22 cellular contexts compared by ENCODE assay signal in genomic region chr17:80445152-80446110, GRCh38. TPM values are rescaled to one million over a fixed set of nuclear protein-coding genes. Genes with fewer than 3 reads are reported as not detected.
DNase-seq lines count a peak whose midpoint lies in the region; ATAC-seq and TF ChIP-seq lines count a peak whose summit lies in the region.
"Had no signal": no experiment of that assay in that cellular context is flagged by ENCODE, and none has a peak within 500 bp of the region (broad histone marks: within the 10 kb centered on the region; RNA-seq: fewer than 3 reads in every experiment).

No MANE protein-coding gene starts in this region.

- H3K9me3 Mint-ChIP-seq in stimulated activated naive CD8-positive, alpha-beta T cell treated with anti-CD3 and anti-CD28 coated beads, Interleukin-15, amount 100 ng/mL, for 72 hours: no peaks in the 10 kb centered on the region
- H3K9me3 Mint-ChIP-seq: naive B cell, T-cell had no signal

- H3K27me3 Mint-ChIP-seq in stimulated activated naive CD8-positive, alpha-beta T cell treated with anti-CD3 and anti-CD28 coated beads, Interleukin-15, amount 100 ng/mL, for 72 hours: peaks cover 12% of the 10 kb centered on the region

- H3K27ac Mint-ChIP-seq in stimulated activated naive CD8-positive, alpha-beta T cell treated with anti-CD3 and anti-CD28 coated beads, Interleukin-15, amount 100 ng/mL, for 72 hours: no peak overlapping the region
- H3K27ac Mint-ChIP-seq: naive B cell, T-cell had no signal

- H3K4me1 Mint-ChIP-seq in stimulated activated naive CD8-positive, alpha-beta T cell treated with anti-CD3 and anti-CD28 coated beads, Interleukin-15, amount 100 ng/mL, for 72 hours: no peaks in the 10 kb centered on the region
- H3K4me1 Mint-ChIP-seq: T-cell had no signal

- peak; percentile 15 for ATAC-seq in stimulated activated naive CD8-positive, alpha-beta T cell treated with anti-CD3 and anti-CD28 coated beads, Interleukin-15, amount 100 ng/mL, for 72 hours
- no peak for ATAC-seq in stimulated activated naive CD8-positive, alpha-beta T cell treated with anti-CD3 and anti-CD28 coated beads, Interleukin-15, Interleukin-2, amounts not matched to agents 100 U/mL and 50 U/mL, for 24 hours
- ATAC-seq in HG03378 (IDR thresholded peaks at IDR 0.05; ENCODE audit: unreplicated experiment): no peak
- no peak for ATAC-seq in sciatic nerve
- no peak for ATAC-seq in GM21529 (IDR thresholded peaks at IDR 0.05; ENCODE audit: unreplicated experiment)
- ATAC-seq: HepG2, T-cell had no signal

- no peak overlapping the region for H3K4me3 Mint-ChIP-seq in stimulated activated naive CD8-positive, alpha-beta T cell treated with anti-CD3 and anti-CD28 coated beads, Interleukin-15, amount 100 ng/mL, for 72 hours
- H3K4me3 Mint-ChIP-seq: naive B cell, T-cell had no signal

- H3K27ac ChIP-seq in dorsolateral prefrontal cortex: peak overlapping the region in 53 of 59 donors; percentile 12 to 97 (median 71)
- H3K27ac ChIP-seq: brain microvascular endothelial cell, psoas muscle, SJSA1, transverse colon had no signal

- no peak overlapping the region for H3K4me3 ChIP-seq in dorsolateral prefrontal cortex
- H3K4me3 ChIP-seq: adrenal gland, psoas muscle, SJSA1, transverse colon had no signal

- no peaks in the 10 kb centered on the region for H3K27me3 ChIP-seq in dorsolateral prefrontal cortex
- H3K27me3 ChIP-seq: adrenal gland, BE2C, SJSA1, transverse colon had no signal

- no peak for TF ChIP-seq CTCF in dorsolateral prefrontal cortex (IDR thresholded peaks at IDR 0.05 in 54 of 56, conservative IDR thresholded peaks at IDR 0.05 in 2 of 56; ENCODE audit: low read depth in 1 of 56, partially characterized antibody in 56 of 56)

- DNase-seq in stimulated activated naive CD8-positive, alpha-beta T cell treated with anti-CD3 and anti-CD28 coated beads, Interleukin-15, amount 100 ng/mL, for 72 hours: no peak
- no peak for DNase-seq in stimulated activated naive CD8-positive, alpha-beta T cell treated with anti-CD3 and anti-CD28 coated beads, Interleukin-15, Interleukin-2, amounts not matched to agents 100 U/mL and 50 U/mL, for 24 hours
- DNase-seq in NCI-H524 treated with DMSO at 0.1 percent for 48 hours (lab: John Stamatoyannopoulos, UW) (peak; percentile 90), dorsolateral prefrontal cortex (peak in 8 of 10 donors; percentile 48 to 82 (median 73)), sciatic nerve (ENCODE audit: low spot score) (no peak), NOMO-1 (lab: John Stamatoyannopoulos, UW; ENCODE audit: unreplicated experiment in 2 of 2) (no peak)
- DNase-seq: activated CD4-positive, alpha-beta T cell treated with anti-CD3 and anti-CD28 coated beads, Interleukin-2, amount 50 U/mL, for 48 hours; activated naive CD4-positive, alpha-beta T cell treated with Interleukin-2 at 50 U/mL for 16 hours; BE2C; brain microvascular endothelial cell; DMS79; islet precursor cell; naive B cell; NCI-H187 treated with DMSO at 0.1 percent for 48 hours; T-cell; transverse colon had no signal

- intact Hi-C loops in dorsolateral prefrontal cortex (cut with DNase I) (no loop called here), sciatic nerve (cut with DNase I) (no loop called here)

RNA-seq across cellular contexts. Expression of gene ENDOV, which starts 30.5 kb away (rescaled TPM):
- 10 to 100 TPM; 21.4 to 61.2 (median 36.5) TPM for total RNA-seq in dorsolateral prefrontal cortex
- total RNA-seq in sciatic nerve: 32.4 TPM

RNA-seq across cellular contexts. Expression of gene NPTX1, which starts 31.0 kb away (rescaled TPM):
- 100 to 1,000 TPM in 119 of 120 experiments, 10 to 100 TPM in 1; 88.1 to 345 (median 239) TPM for total RNA-seq in dorsolateral prefrontal cortex
- 0.53 TPM for total RNA-seq in sciatic nerve
- total RNA-seq: HepG2 had no signal

Comparison
In these comparisons a context has a peak if more than half of its experiments do, and no peak if none do; other contexts are left out.
1. DNase-seq: peak in NCI-H524 treated with DMSO at 0.1 percent for 48 hours (single experiment) and dorsolateral prefrontal cortex (8 of 10); none in stimulated activated naive CD8-positive, alpha-beta T cell treated with anti-CD3 and anti-CD28 coated beads, Interleukin-15, amount 100 ng/mL, for 72 hours (0 of 2), stimulated activated naive CD8-positive, alpha-beta T cell treated with anti-CD3 and anti-CD28 coated beads, Interleukin-15, Interleukin-2, amounts not matched to agents 100 U/mL and 50 U/mL, for 24 hours (single experiment), sciatic nerve (single experiment) and NOMO-1 (0 of 2).
2. RNA of gene NPTX1, which starts 31.0 kb away (total RNA-seq): 88.1 to 345 TPM in dorsolateral prefrontal cortex; 0.53 TPM in sciatic nerve (single experiment); every median in the first group is over 10 times any median in the second.